9 cellular contexts compared by ENCODE assay signal in the genomic region with DNA sequence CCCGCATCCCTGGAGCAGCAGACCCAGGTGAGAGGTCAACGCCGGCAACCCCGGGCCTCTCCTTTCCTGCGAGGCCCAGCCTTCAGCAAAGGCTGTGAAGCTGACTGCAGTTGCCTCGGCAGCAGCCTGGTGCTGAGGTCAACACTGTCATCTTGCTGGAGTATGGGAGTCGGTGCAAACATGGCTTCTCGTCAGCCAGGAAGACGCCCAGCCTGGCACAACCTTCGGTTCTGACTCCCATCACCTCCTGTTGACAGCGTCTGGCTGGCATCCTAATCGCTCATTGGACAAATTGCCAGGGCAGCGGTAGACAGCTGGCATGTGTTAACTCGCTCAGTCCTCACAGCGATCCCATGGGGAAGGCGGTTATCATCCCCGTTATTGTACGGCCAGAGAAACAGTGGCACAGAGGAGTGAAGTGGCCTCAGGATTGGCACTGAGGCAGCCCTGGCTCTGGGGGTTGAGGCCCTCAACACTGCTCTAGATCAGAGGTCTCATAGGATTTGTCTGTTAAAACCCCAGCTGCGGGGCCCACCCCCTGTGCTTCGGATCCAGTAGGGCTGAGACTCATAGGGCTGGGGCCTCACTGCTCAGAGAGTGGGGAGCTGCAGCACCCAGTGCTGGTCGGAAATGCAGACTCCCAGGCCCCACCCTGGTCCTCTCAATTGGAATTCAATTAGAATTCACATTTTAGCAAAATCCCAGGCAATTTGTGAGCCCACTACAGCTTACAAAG. TPM values are rescaled to one million over a fixed set of nuclear protein-coding genes. Genes with fewer than 3 reads are reported as not detected.
A peak's percentile ranks its signal among the peaks of the same experiment; 100 is the strongest.
DNase-seq lines count a peak whose midpoint lies in the region; ATAC-seq and TF ChIP-seq lines count a peak whose summit lies in the region.
"Had no signal": no experiment of that assay in that cellular context is flagged by ENCODE, and none has a peak within 500 bp of the region (broad histone marks: within the 10 kb centered on the region; RNA-seq: fewer than 3 reads in every experiment).

No MANE protein-coding gene starts in this region.

- CTCF ChIA-PET in activated CD4-positive, alpha-beta T cell treated with anti-CD3 and anti-CD28 coated beads for 36 hours (lab: Charles Lee), result interaction anchor here (0.7 kb wide), 1 partner anchor 54 kb away, joined by 4 read pairs; no protein-coding TSS in a partner anchor

- H3K27ac Mint-ChIP-seq in activated CD4-positive, alpha-beta T cell treated with anti-CD3 and anti-CD28 coated beads for 36 hours, result no peak overlapping the region

- intact Hi-C loops in activated CD4-positive, alpha-beta T cell treated with anti-CD3 and anti-CD28 coated beads for 36 hours (cut with DNase I, micrococcal nuclease), result no loop called here

- no peak overlapping the region for H2BK120ac ChIP-seq in neuronal stem cell (ENCODE audit: low read depth, low read length)

- H3K4me2 ChIP-seq in neuronal stem cell (ENCODE audit: insufficient read depth, low read length, poor library complexity, severe bottlenecking), result no peak overlapping the region

- no peak overlapping the region for H4K8ac ChIP-seq in neuronal stem cell (ENCODE audit: low read depth, low read length)

- no peak overlapping the region for H2BK5ac ChIP-seq in neuronal stem cell (ENCODE audit: low read length)

- peaks cover 0 to 6% of the 10 kb centered on the region in 2 donors for H3K4me1 ChIP-seq in neuronal stem cell (ENCODE audit: control insufficient read depth in 2 of 2, insufficient read depth in 1 of 2, low read depth in 1 of 2, low read length in 2 of 2)

- peaks cover 0 to 78% (median 0%) of the 10 kb centered on the region in 3 experiments for H3K27me3 ChIP-seq in neuronal stem cell (ENCODE audit: control insufficient read depth in 3 of 3, insufficient read depth in 3 of 3, low read depth in 1 of 3, low read length in 3 of 3)

- H3K4me3 ChIP-seq in coronary artery (no peak overlapping the region), neuronal stem cell (ENCODE audit: low read length in 2 of 2) (peak overlapping the region in 1 of 2 donors; percentile 11)

- H2AFZ ChIP-seq in neuronal stem cell (ENCODE audit: low read length), result no peak overlapping the region

- H3K14ac ChIP-seq in neuronal stem cell (ENCODE audit: low read length), result no peak overlapping the region

- H3K4me3 Mint-ChIP-seq in activated CD4-positive, alpha-beta T cell treated with anti-CD3 and anti-CD28 coated beads for 36 hours, result no peak overlapping the region

- H3K4ac ChIP-seq in neuronal stem cell (ENCODE audit: low read length), result no peak overlapping the region

- H3K9me3 Mint-ChIP-seq in activated CD4-positive, alpha-beta T cell treated with anti-CD3 and anti-CD28 coated beads for 36 hours (ENCODE audit: low read depth), result no peaks in the 10 kb centered on the region

- ATAC-seq in activated CD4-positive, alpha-beta T cell treated with anti-CD3 and anti-CD28 coated beads for 36 hours, result no peak
- no peak for ATAC-seq in HG03521 (IDR thresholded peaks at IDR 0.05; ENCODE audit: unreplicated experiment)

- DNase-seq in DMS 273 treated with DMSO at 0.1 percent for 48 hours (lab: John Stamatoyannopoulos, UW) (peak; percentile 58), NCI-H2107 (lab: John Stamatoyannopoulos, UW) (peak; percentile 83), coronary artery (ENCODE audit: low spot score) (peak; percentile 83), neuronal stem cell (ENCODE audit: low spot score) (no peak), NCI-H510A treated with DMSO at 0.1 percent for 48 hours (lab: John Stamatoyannopoulos, UW) (no peak), HPDE6-E6E7 (ENCODE audit: extremely low spot score) (no peak)
- no peak for DNase-seq in activated CD4-positive, alpha-beta T cell treated with anti-CD3 and anti-CD28 coated beads for 36 hours

- H3K23ac ChIP-seq in neuronal stem cell (ENCODE audit: low read depth, low read length, poor library complexity), result no peak overlapping the region

- H3K27ac ChIP-seq in coronary artery (peak overlapping the region in 1 of 2 donors; percentile 33), neuronal stem cell (replicated peaks; ENCODE audit: low read length) (no peak overlapping the region)
- H3K27ac ChIP-seq: C4-2B had no signal

- no peak overlapping the region for H2AK5ac ChIP-seq in neuronal stem cell (ENCODE audit: low read depth, low read length)

- H3K18ac ChIP-seq in neuronal stem cell (ENCODE audit: low read length), result peak overlapping the region; percentile 33

- no peaks in the 10 kb centered on the region for H3K4me1 Mint-ChIP-seq in activated CD4-positive, alpha-beta T cell treated with anti-CD3 and anti-CD28 coated beads for 36 hours

- WGBS in neuronal stem cell (ENCODE audit: extremely low coverage in 2 of 2, insufficient read length in 2 of 2, insufficient replicate concordance in 1 of 2), 2 donors, result no CpG with 5 or more reads among the region's 21 CpGs

- TF ChIP-seq CTCF in coronary artery (IDR thresholded peaks at IDR 0.05), result no peak

- H3K9me3 ChIP-seq in neuronal stem cell (replicated peaks in 1 of 2; ENCODE audit: control insufficient read depth in 2 of 2, insufficient read depth in 1 of 2, low read depth in 1 of 2, low read length in 2 of 2), result peaks cover 0 to 2% of the 10 kb centered on the region in 2 donors

- no peaks in the 10 kb centered on the region for H3K79me1 ChIP-seq in neuronal stem cell (ENCODE audit: low read depth, low read length)

- H2BK12ac ChIP-seq in neuronal stem cell (ENCODE audit: low read length), result peak overlapping the region; percentile 19

- no peaks in the 10 kb centered on the region for H3K36me3 Mint-ChIP-seq in activated CD4-positive, alpha-beta T cell treated with anti-CD3 and anti-CD28 coated beads for 36 hours (ENCODE audit: low read depth)

- H3K27me3 Mint-ChIP-seq in activated CD4-positive, alpha-beta T cell treated with anti-CD3 and anti-CD28 coated beads for 36 hours, result no peaks in the 10 kb centered on the region

- H2BK15ac ChIP-seq in neuronal stem cell (ENCODE audit: low read length), result no peak overlapping the region

- no peak overlapping the region for H3K9ac ChIP-seq in neuronal stem cell (ENCODE audit: low read depth, low read length, poor library complexity)

- no peak overlapping the region for H4K91ac ChIP-seq in neuronal stem cell (ENCODE audit: low read depth, low read length, poor library complexity)

- H3K36me3 ChIP-seq in neuronal stem cell (replicated peaks in 1 of 2; ENCODE audit: control insufficient read depth in 2 of 2, insufficient read depth in 2 of 2, low read length in 2 of 2), result no peaks in the 10 kb centered on the region

- POLR2A ChIA-PET in activated CD4-positive, alpha-beta T cell treated with anti-CD3 and anti-CD28 coated beads for 36 hours (lab: Charles Lee), result no interaction called here

RNA-seq across cellular contexts. Expression of gene TP53I11, which starts 39.3 kb away (rescaled TPM):
- 235 TPM for polyA plus RNA-seq in neuronal stem cell (2013, experiment 1 of 2)
- polyA plus RNA-seq in neuronal stem cell (2013, experiment 2 of 2), result 227 TPM
- total RNA-seq in activated CD4-positive, alpha-beta T cell treated with anti-CD3 and anti-CD28 coated beads for 36 hours, result 10 to 100 TPM; 14.3 to 15.8 TPM

Comparison
In these comparisons a context has a peak if more than half of its experiments do, and no peak if none do; other contexts are left out.
1. DNase-seq: peak in DMS 273 treated with DMSO at 0.1 percent for 48 hours (single experiment), NCI-H2107 (single experiment) and coronary artery (single experiment); none in neuronal stem cell (single experiment), activated CD4-positive, alpha-beta T cell treated with anti-CD3 and anti-CD28 coated beads for 36 hours (single experiment), NCI-H510A treated with DMSO at 0.1 percent for 48 hours (single experiment) and HPDE6-E6E7 (single experiment).